In the genomic region with DNA sequence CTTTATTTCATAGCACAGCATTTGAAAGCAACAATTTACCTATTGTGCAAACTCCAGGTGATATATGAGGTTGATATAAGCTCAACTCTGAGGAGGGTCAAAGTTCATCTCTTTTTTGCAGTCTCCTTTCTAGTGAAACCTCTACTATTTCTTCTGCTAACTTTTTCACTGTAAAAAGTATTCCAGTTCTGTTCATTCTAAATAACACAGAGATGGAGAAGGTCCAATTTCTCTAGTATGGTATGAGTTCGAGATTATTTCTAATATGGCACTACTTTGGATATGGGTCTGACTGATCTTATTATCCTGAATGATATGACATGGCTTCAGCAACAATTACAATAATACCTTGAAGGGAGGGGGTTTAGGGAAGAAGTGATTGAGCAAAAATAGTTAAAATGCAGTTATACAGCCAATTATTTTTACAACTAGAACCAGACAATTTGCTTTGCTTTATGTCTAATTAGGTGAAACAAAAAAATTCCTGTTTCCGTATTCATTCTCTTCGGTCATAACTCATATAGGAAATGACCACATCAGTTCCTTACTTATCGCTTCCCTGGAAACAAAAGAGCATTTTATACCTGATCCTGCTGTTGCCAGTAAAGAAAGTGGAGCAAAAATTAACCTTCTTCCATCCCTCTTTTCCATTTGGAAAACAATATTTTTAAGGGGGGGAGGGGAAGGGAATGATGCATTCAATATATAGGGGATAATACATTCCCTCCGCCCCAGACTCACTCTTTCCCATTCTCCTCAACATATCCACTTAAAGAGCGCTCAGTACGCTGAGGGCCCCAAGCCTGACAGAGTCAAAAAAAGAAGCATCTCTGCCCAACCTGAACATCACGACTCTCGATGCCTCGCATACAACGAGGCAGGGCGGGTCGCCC, we compare ENCODE assay signal across 8 cellular contexts. TPM values are rescaled to one million over a fixed set of nuclear protein-coding genes. Genes with fewer than 3 reads are reported as not detected.
DNase-seq lines count a peak whose midpoint lies in the region; ATAC-seq and TF ChIP-seq lines count a peak whose summit lies in the region.

No MANE protein-coding gene starts in this region.

- no peaks in the 10 kb centered on the region for H3K4me1 ChIP-seq in RWPE2 (ENCODE audit: insufficient read depth, poor library complexity, severe bottlenecking)
- H3K4me1 ChIP-seq in hepatocyte (ENCODE audit: insufficient read depth) = no peaks in the 10 kb centered on the region
- peaks cover 5 to 26% (median 14%) of the 10 kb centered on the region in 4 donors for H3K4me1 ChIP-seq in stomach

- peak overlapping the region; percentile 75 for H3K4me2 ChIP-seq in hepatocyte

- H4K20me1 ChIP-seq in hepatocyte (ENCODE audit: insufficient read depth, poor library complexity, severe bottlenecking) = no peaks in the 10 kb centered on the region

- H3K79me2 ChIP-seq in hepatocyte = peaks cover 60% of the 10 kb centered on the region

- ATAC-seq in GM19468 (IDR thresholded peaks at IDR 0.05; ENCODE audit: extremely low read depth, unreplicated experiment) (peak; percentile 22), RWPE2 (ENCODE audit: low read depth) (peak; percentile 40)
- no peak for ATAC-seq in effector memory CD8-positive, alpha-beta T cell (replicated peaks)

- no peak for TF ChIP-seq POLR2A in stomach (IDR thresholded peaks at IDR 0.05)

- H2AFZ ChIP-seq in hepatocyte = peak overlapping the region; percentile 82

- H3K27ac Mint-ChIP-seq in effector memory CD8-positive, alpha-beta T cell = no peak overlapping the region
- H3K27ac Mint-ChIP-seq in activated CD4-positive, alpha-beta memory T cell treated with anti-CD3 and anti-CD28 coated beads, Interleukin-2, amount 10 ng/mL, durations not matched to agents 7 days and 5 days = no peak overlapping the region

- H3K36me3 Mint-ChIP-seq in effector memory CD8-positive, alpha-beta T cell (ENCODE audit: insufficient read depth) = no peaks in the 10 kb centered on the region
- no peaks in the 10 kb centered on the region for H3K36me3 Mint-ChIP-seq in activated CD4-positive, alpha-beta memory T cell treated with anti-CD3 and anti-CD28 coated beads, Interleukin-2, amount 10 ng/mL, durations not matched to agents 7 days and 5 days (ENCODE audit: low read depth)

- in situ Hi-C loops in ACHN (cut with HindIII; ENCODE audit: low pct_ligation_motif_present, low pct_unique_long_range_greater_than_20kb, low sequenced_read_pairs) = no loop called here

- peak overlapping the region; percentile 61 for H3K27ac ChIP-seq in RWPE2 (ENCODE audit: poor library complexity, severe bottlenecking)
- H3K27ac ChIP-seq in hepatocyte = peak overlapping the region; percentile 99
- H3K27ac ChIP-seq in stomach = peak overlapping the region; percentile 93 to 98 (median 96)

- POLR2A ChIA-PET in activated CD4-positive, alpha-beta memory T cell treated with anti-CD3 and anti-CD28 coated beads, Interleukin-2, amount 10 ng/mL, durations not matched to agents 7 days and 5 days (lab: Charles Lee) = no interaction called here

- H3K4me3 ChIP-seq in RWPE2 (ENCODE audit: severe bottlenecking) = peak overlapping the region; percentile 79
- peak overlapping the region; percentile 89 for H3K4me3 ChIP-seq in hepatocyte
- H3K4me3 ChIP-seq in stomach = peak overlapping the region; percentile 77 to 87 (median 85)

- no peaks in the 10 kb centered on the region for H3K4me1 Mint-ChIP-seq in effector memory CD8-positive, alpha-beta T cell (ENCODE audit: low read depth in 2 of 2)
- peaks cover 7% of the 10 kb centered on the region for H3K4me1 Mint-ChIP-seq in activated CD4-positive, alpha-beta memory T cell treated with anti-CD3 and anti-CD28 coated beads, Interleukin-2, amount 10 ng/mL, durations not matched to agents 7 days and 5 days

- H3K36me3 ChIP-seq in RWPE2 (ENCODE audit: low read depth) (no peaks in the 10 kb centered on the region), hepatocyte (replicated peaks; ENCODE audit: insufficient read depth, low read depth) (no peaks in the 10 kb centered on the region), stomach (no peaks in the 10 kb centered on the region)

- H3K4me3 Mint-ChIP-seq in effector memory CD8-positive, alpha-beta T cell = peak overlapping the region in 1 of 2 donors; percentile 9
- no peak overlapping the region for H3K4me3 Mint-ChIP-seq in activated CD4-positive, alpha-beta memory T cell treated with anti-CD3 and anti-CD28 coated beads, Interleukin-2, amount 10 ng/mL, durations not matched to agents 7 days and 5 days

- H3K27me3 Mint-ChIP-seq in effector memory CD8-positive, alpha-beta T cell = peaks cover 34 to 42% of the 10 kb centered on the region in 2 donors
- peaks cover 58% of the 10 kb centered on the region for H3K27me3 Mint-ChIP-seq in activated CD4-positive, alpha-beta memory T cell treated with anti-CD3 and anti-CD28 coated beads, Interleukin-2, amount 10 ng/mL, durations not matched to agents 7 days and 5 days

- H3K9me3 Mint-ChIP-seq in effector memory CD8-positive, alpha-beta T cell = no peaks in the 10 kb centered on the region
- H3K9me3 Mint-ChIP-seq in activated CD4-positive, alpha-beta memory T cell treated with anti-CD3 and anti-CD28 coated beads, Interleukin-2, amount 10 ng/mL, durations not matched to agents 7 days and 5 days = no peaks in the 10 kb centered on the region

- intact Hi-C loops in stomach (cut with DNase I; ENCODE audit: low total_unique reads) = no loop called here

- TF ChIP-seq CTCF in RWPE2 (IDR thresholded peaks at IDR 0.05; ENCODE audit: poor library complexity, severe bottlenecking) (no peak), hepatocyte (IDR thresholded peaks at IDR 0.05; ENCODE audit: poor library complexity) (no peak), stomach (IDR thresholded peaks at IDR 0.05) (no peak)

- H3K27me3 ChIP-seq in RWPE2 (ENCODE audit: insufficient read depth, poor library complexity, severe bottlenecking) (no peaks in the 10 kb centered on the region), hepatocyte (no peaks in the 10 kb centered on the region), stomach (peaks cover 0 to 14% (median 0%) of the 10 kb centered on the region in 3 donors)

- no peak for TF ChIP-seq EP300 in stomach (IDR thresholded peaks at IDR 0.05)

- H3K9me2 ChIP-seq in hepatocyte (replicated peaks; ENCODE audit: insufficient read depth) = no peaks in the 10 kb centered on the region

- CTCF ChIA-PET in activated CD4-positive, alpha-beta memory T cell treated with anti-CD3 and anti-CD28 coated beads, Interleukin-2, amount 10 ng/mL, durations not matched to agents 7 days and 5 days (lab: Charles Lee) = no interaction called here

- DNase-seq in ACHN (peak; percentile 4), RWPE2 (ENCODE audit: low spot score) (no peak), hepatocyte (ENCODE audit: low spot score) (no peak), stomach (no peak)
- no peak for DNase-seq in effector memory CD8-positive, alpha-beta T cell
- no peak for DNase-seq in stimulated activated CD4-positive, alpha-beta T cell treated with anti-CD3 and anti-CD28 coated beads, Interleukin-15, amount 100 ng/mL, for 24 hours
- DNase-seq in activated CD4-positive, alpha-beta memory T cell treated with anti-CD3 and anti-CD28 coated beads, Interleukin-2, amount 10 ng/mL, durations not matched to agents 7 days and 5 days = no peak

- 11% methylated on average over 13 of the region's 13 CpGs for WGBS in hepatocyte (ENCODE audit: low lambda C conversion rate, missing lambda C conversion rate)
- WGBS in stomach, 5 donors = 3 to 12% (median 6%) methylated on average over 11 to 13 of the region's 13 CpGs

- H3K9me3 ChIP-seq in RWPE2 (ENCODE audit: severe bottlenecking) (no peaks in the 10 kb centered on the region), hepatocyte (ENCODE audit: low read depth) (no peaks in the 10 kb centered on the region), stomach (no peaks in the 10 kb centered on the region)

RNA-seq across cellular contexts. Expression of a gene that starts 1.0 kb away (rescaled TPM):
- total RNA-seq in hepatocyte (32.8 and 35.6 TPM in 2 replicates), stomach (10 to 100 TPM; 12.1 to 38.2 (median 19.4) TPM)
- polyA plus RNA-seq in hepatocyte (10.0 and 10.5 TPM in 2 replicates), stomach (10 to 100 TPM in 2 of 3 donors, 1 to 10 TPM in 1; 4.9 to 12.2 (median 11.5) TPM)
- total RNA-seq in activated CD4-positive, alpha-beta memory T cell treated with anti-CD3 and anti-CD28 coated beads, Interleukin-2, amount 10 ng/mL, durations not matched to agents 7 days and 5 days = under 1 TPM in 1 of 2 experiments, not detected in 1; 0.15 TPM

Comparison
In these comparisons a context has a peak if more than half of its experiments do, and no peak if none do; other contexts are left out.
1. RNA of a gene that starts 1.0 kb away (total RNA-seq): 32.8 to 35.6 TPM in hepatocyte and 12.1 to 38.2 TPM in stomach; 0.15 TPM in activated CD4-positive, alpha-beta memory T cell treated with anti-CD3 and anti-CD28 coated beads, Interleukin-2, amount 10 ng/mL, durations not matched to agents 7 days and 5 days; every median in the first group is over 10 times any median in the second.
2. Peak in every context shown above with its lines, with median percentiles within 50 percentile points of each other: H3K27ac ChIP-seq and H3K4me3 ChIP-seq.